In genomic region chr7:98106647-98107312, GRCh38 we compare ENCODE assay signal across 8 cellular contexts. TPM values are rescaled to one million over a fixed set of nuclear protein-coding genes. Genes with fewer than 3 reads are reported as not detected.
A peak's percentile ranks its signal among the peaks of the same experiment; 100 is the strongest.
DNase-seq lines count a peak whose midpoint lies in the region; ATAC-seq, FAIRE-seq and TF ChIP-seq lines count a peak whose summit lies in the region.

Gene LMTK2, plus strand, starts transcription at chr7:98106862. Its CDS starts 316 bp downstream, at chr7:98107178.

- peak within 1 kb of the TSS; percentile 94 for H3K27ac Mint-ChIP-seq in dendritic cell treated with granulocyte-macrophage colony-stimulating factor and Interleukin-4, amounts not matched to agents 40 ng/mL and 50 ng/mL, for 4 days

- H3K9me3 Mint-ChIP-seq in dendritic cell treated with granulocyte-macrophage colony-stimulating factor and Interleukin-4, amounts not matched to agents 40 ng/mL and 50 ng/mL, for 4 days: peaks cover 13% of the 10 kb centered on the region

- peak; percentile 81 for TF ChIP-seq RAD21 in HepG2 (CRISPR knock-in tag; IDR thresholded peaks at IDR 0.05)

- CTCF ChIA-PET in HepG2 (lab: Yijun Ruan, JAX; ENCODE audit: low intra/inter-chr PET ratio, low total read pairs): interaction anchor here (1.5 to 2.3 kb wide), 2 partner anchors 60 to 62 kb away, joined by 13 to 18 read pairs; no protein-coding TSS in a partner anchor

- DNase-seq in NCI-H748 (lab: John Stamatoyannopoulos, UW; ENCODE audit: unreplicated experiment) (peak; percentile 90), HepG2 (ENCODE audit: low spot score) (peak; percentile 81)
- DNase-seq in activated CD4-positive, alpha-beta T cell treated with anti-CD3 and anti-CD28 coated beads, Interleukin-2, amount 50 U/mL, for 1 hour: peak; percentile 98
- peak; percentile 97 for DNase-seq in stimulated activated CD4-positive, alpha-beta T cell treated with anti-CD3 and anti-CD28 coated beads, Interleukin-4, amount 100 ng/mL, for 1 hour

- peaks cover 62% of the 10 kb centered on the region for H3K4me1 ChIP-seq in HepG2 (ENCODE audit: insufficient read depth, low read length)

- H3K9ac ChIP-seq in HepG2 (ENCODE audit: insufficient read depth, low read depth, low read length): peak within 1 kb of the TSS; percentile 89

- peak; percentile 8 for FAIRE-seq in HepG2 (lab: Jason Lieb, UNC)

- H4K20me1 ChIP-seq in HepG2 (ENCODE audit: insufficient read depth, low read length): peaks cover 4% of the 10 kb centered on the region; the same call in 1 of the 2 replicates

- no peaks in the 10 kb centered on the region; a peak in 1 of 5 replicates for H3K27me3 ChIP-seq in HepG2 (ENCODE audit: control insufficient read depth in 1 of 2, insufficient read depth in 2 of 2, low read length in 2 of 2)

- H3K27me3 Mint-ChIP-seq in dendritic cell treated with granulocyte-macrophage colony-stimulating factor and Interleukin-4, amounts not matched to agents 40 ng/mL and 50 ng/mL, for 4 days: peaks cover 82% of the 10 kb centered on the region

- peak within 1 kb of the TSS; percentile 80 for H3K4me2 ChIP-seq in HepG2 (ENCODE audit: low read depth, low read length)

- peak within 1 kb of the TSS; percentile 91 to 98 (median 96) for H3K4me3 ChIP-seq in HepG2 (replicated peaks in 1 of 3; ENCODE audit: insufficient read depth in 1 of 3, low read depth in 2 of 3, low read length in 3 of 3)

- no peaks in the 10 kb centered on the region for H3K36me3 ChIP-seq in HepG2 (replicated peaks in 1 of 2; ENCODE audit: control insufficient read depth in 1 of 2, insufficient read depth in 2 of 2, low read length in 2 of 2)

- peak; percentile 71 to 84 for TF ChIP-seq POLR2A in HepG2 (IDR thresholded peaks at IDR 0.05; ENCODE audit: insufficient read depth in 1 of 2, low read depth in 2 of 2, low read length in 2 of 2)

- H3K4me3 Mint-ChIP-seq in dendritic cell treated with granulocyte-macrophage colony-stimulating factor and Interleukin-4, amounts not matched to agents 40 ng/mL and 50 ng/mL, for 4 days: peak within 1 kb of the TSS; percentile 99

- H3K9me3 ChIP-seq in HepG2 (ENCODE audit: low read length): peaks cover 7% of the 10 kb centered on the region

- intact Hi-C loops in dendritic cell treated with granulocyte-macrophage colony-stimulating factor and Interleukin-4, amounts not matched to agents 40 ng/mL and 50 ng/mL, for 4 days (cut with micrococcal nuclease): loop anchor here (1.0 to 5.0 kb wide), 3 partner anchors 26 to 84 kb away; no protein-coding TSS in a partner anchor
- intact Hi-C loops in HepG2 (cut with micrococcal nuclease; ENCODE audit: unreplicated experiment): loop anchor here (1.0 to 2.0 kb wide), 3 partner anchors 25 to 86 kb away; no protein-coding TSS in a partner anchor

- H3K79me2 ChIP-seq in HepG2 (ENCODE audit: insufficient read depth, low read length): peaks cover 48% of the 10 kb centered on the region

- peaks cover 11% of the 10 kb centered on the region for H3K4me1 Mint-ChIP-seq in dendritic cell treated with granulocyte-macrophage colony-stimulating factor and Interleukin-4, amounts not matched to agents 40 ng/mL and 50 ng/mL, for 4 days (ENCODE audit: low read depth)

- TF ChIP-seq EP300 in HepG2 (IDR thresholded peaks at IDR 0.05; ENCODE audit: low read depth in 2 of 2, low read length in 2 of 2) (no peak), HepG2 (CRISPR knock-in tag; IDR thresholded peaks at IDR 0.05; ENCODE audit: borderline replicate concordance) (0 out of 2 replicates have a peak, but pooled peaks have one; percentile 10)

- POLR2A ChIA-PET in HepG2 (lab: Yijun Ruan, JAX): interaction anchor here (1.3 to 2.0 kb wide), 3 partner anchors 25 to 27 kb away, joined by 7 to 11 read pairs (median 10); no protein-coding TSS in a partner anchor

- TF ChIP-seq CTCF in C4-2B (conservative IDR thresholded peaks at IDR 0.05) (peak; percentile 100), HepG2 (CRISPR knock-in tag; IDR thresholded peaks at IDR 0.05) (peak; percentile 94)

- H2AFZ ChIP-seq in HepG2 (ENCODE audit: low read length): no peak within 1 kb of the TSS

- under 1% methylated on average over 18 of the region's 75 CpGs for WGBS in HepG2 (ENCODE audit: low lambda C conversion rate)

- BruUV-seq in HepG2 (replicated peaks; lab: Mats Ljungman, UMichigan): no TSS peak

- in situ Hi-C loops in HepG2 (cut with HindIII; ENCODE audit: extremely low pct_ligation_motif_present, low pct_unique_long_range_greater_than_20kb): loop anchor here (10.0 kb wide), 1 partner anchor 58 kb away; no protein-coding TSS in a partner anchor

- H3K27ac ChIP-seq in C4-2B: peak within 1 kb of the TSS; percentile 76
- H3K27ac ChIP-seq in HepG2 (ENCODE audit: extremely low read length, insufficient read depth, low read length): peak within 1 kb of the TSS; percentile 71

- peaks cover 6% of the 10 kb centered on the region for H3K36me3 Mint-ChIP-seq in dendritic cell treated with granulocyte-macrophage colony-stimulating factor and Interleukin-4, amounts not matched to agents 40 ng/mL and 50 ng/mL, for 4 days (ENCODE audit: low read depth)

- ATAC-seq in GM19324 (IDR thresholded peaks at IDR 0.05; ENCODE audit: low FRiP score, unreplicated experiment) (peak; percentile 100), HG03469 (IDR thresholded peaks at IDR 0.05; ENCODE audit: unreplicated experiment) (peak; percentile 98), HepG2 (peak; percentile 92)

TF ChIP-seq in HepG2, 621 proteins besides CTCF, POLR2A, EP300 and RAD21 (continues in another document):
- TF ChIP-seq CBX5 (CRISPR knock-in tag; IDR thresholded peaks at IDR 0.05; ENCODE audit: borderline replicate concordance) (peak; percentile 74; the same call in 1 of the 2 replicates), SRSF4 (IDR thresholded peaks at IDR 0.05; ENCODE audit: low read depth, low read length, poor library complexity, severe bottlenecking) (no peak), ZNF644 (CRISPR knock-in tag; IDR thresholded peaks at IDR 0.05; ENCODE audit: low read depth) (no peak), ARID2 (CRISPR knock-in tag; IDR thresholded peaks at IDR 0.05; ENCODE audit: borderline replicate concordance) (no peak), SNAI1 (CRISPR knock-in tag; IDR thresholded peaks at IDR 0.05; ENCODE audit: borderline replicate concordance) (no peak), GTF2F1 (IDR thresholded peaks at IDR 0.05; ENCODE audit: low read length) (no peak), GATAD1 (CRISPR knock-in tag; IDR thresholded peaks at IDR 0.05) (peak; percentile 96), E2F1 (CRISPR knock-in tag; IDR thresholded peaks at IDR 0.05) (no peak), PCBP2 (optimal IDR thresholded peaks at IDR 0.05; ENCODE audit: low read depth, low read length, poor library complexity, severe bottlenecking) (no peak), POLR2AphosphoS2 (IDR thresholded peaks at IDR 0.05; ENCODE audit: low read depth, low read length) (no peak), SALL2 (CRISPR knock-in tag; IDR thresholded peaks at IDR 0.05) (no peak; the same call in 1 of the 2 replicates), GRHL1 (CRISPR knock-in tag; conservative IDR thresholded peaks at IDR 0.05) (no peak), NR1H2 (CRISPR knock-in tag; IDR thresholded peaks at IDR 0.05; ENCODE audit: borderline replicate concordance, low read depth) (no peak), ATM (IDR thresholded peaks at IDR 0.05; ENCODE audit: borderline replicate concordance) (no peak)

RNA-seq across cellular contexts. Expression of gene LMTK2, which starts in this region (rescaled TPM):
- total RNA-seq in HepG2 (2016; rRNA removed; fragmentation: Illumina TruSeq; extraction: Trizol): 8.1 and 9.5 TPM in 2 replicates
- 2.7 and 3.2 TPM in 2 replicates for total RNA-seq in HepG2 (2016; cell fraction: cytosol; rRNA removed; fragmentation: Illumina TruSeq; extraction: Trizol; ENCODE audit: low read depth)
- total RNA-seq in HepG2 (2016; cell fraction: insoluble cytoplasmic fraction; rRNA removed; fragmentation: Illumina TruSeq; extraction: Trizol): 6.1 and 10.1 TPM in 2 replicates
- total RNA-seq in HepG2 (2016; cell fraction: membrane; rRNA removed; fragmentation: Illumina TruSeq; extraction: Trizol): 6.2 and 7.5 TPM in 2 replicates
- total RNA-seq in HepG2 (2016; cell fraction: nucleus; rRNA removed; fragmentation: Illumina TruSeq; extraction: Trizol): 14.1 and 16.3 TPM in 2 replicates
- polyA plus RNA-seq in HepG2 (2011; rRNA removed): 11.7 and 12.1 TPM in 2 replicates
- 7.9 and 8.0 TPM in 2 replicates for polyA plus RNA-seq in HepG2 (2011; cell fraction: cytosol; rRNA removed)
- polyA plus RNA-seq in HepG2 (2011; cell fraction: nucleus; rRNA removed): 16.6 and 18.4 TPM in 2 replicates
- polyA plus RNA-seq in HepG2 (2012): 10.0 and 10.9 TPM in 2 replicates
- polyA plus RNA-seq in HepG2 (2016; cell fraction: cytosol; fragmentation: Illumina TruSeq; extraction: Trizol; ENCODE audit: low read depth): 0.40 and 0.69 TPM in 2 replicates
- polyA plus RNA-seq in HepG2 (2016; cell fraction: insoluble cytoplasmic fraction; fragmentation: Illumina TruSeq; extraction: Trizol; ENCODE audit: low read depth): 4.0 and 4.3 TPM in 2 replicates
- 0.68 and 0.84 TPM in 2 replicates for polyA plus RNA-seq in HepG2 (2016; cell fraction: membrane; fragmentation: Illumina TruSeq; extraction: Trizol; ENCODE audit: low read depth)
- 19.4 and 20.9 TPM in 2 replicates for polyA plus RNA-seq in HepG2 (2016; cell fraction: nucleus; fragmentation: Illumina TruSeq; extraction: Trizol; ENCODE audit: insufficient read depth, low read depth)
- polyA minus RNA-seq in HepG2 (2011; rRNA and poly(A)+ RNA removed; ENCODE audit: low replicate concordance): 19.1 and 27.7 TPM in 2 replicates
- polyA minus RNA-seq in HepG2 (2011; cell fraction: cytosol; rRNA and poly(A)+ RNA removed): 24.0 and 26.3 TPM in 2 replicates
- 19.1 and 20.0 TPM in 2 replicates for polyA minus RNA-seq in HepG2 (2011; cell fraction: nucleus; rRNA and poly(A)+ RNA removed)

Comparison
In these comparisons a context has a peak if more than half of its experiments do, and no peak if none do; other contexts are left out.
1. Peak in every context shown above with its lines: DNase-seq, ATAC-seq, H3K4me3 ChIP-seq and H3K27ac ChIP-seq.